In genomic region chr11:118629761-118630661, GRCh38 we compare ENCODE assay signal across 22 cellular contexts. TPM values are rescaled to one million over a fixed set of nuclear protein-coding genes. Genes with fewer than 3 reads are reported as not detected.
DNase-seq lines count a peak whose midpoint lies in the region; TF ChIP-seq lines count a peak whose summit lies in the region.
"Had no signal": no experiment of that assay in that cellular context is flagged by ENCODE, and none has a peak within 500 bp of the region (broad histone marks: within the 10 kb centered on the region; RNA-seq: fewer than 3 reads in every experiment).

No MANE protein-coding gene starts in this region.

- intact Hi-C loops in breast epithelium (cut with DNase I; ENCODE audit: low total_unique reads) (no loop called here), MCF 10A (cut with micrococcal nuclease) (no loop called here), dorsolateral prefrontal cortex (cut with DNase I) (no loop called here), transverse colon (cut with DNase I; ENCODE audit: low total_unique reads) (no loop called here)

- no peaks in the 10 kb centered on the region for H3K9me3 Mint-ChIP-seq in MCF 10A (ENCODE audit: unreplicated experiment)
- H3K9me3 Mint-ChIP-seq: activated naive CD8-positive, alpha-beta T cell treated with anti-CD3 and anti-CD28 coated beads, Interleukin-2, amount 10 ng/mL, durations not matched to agents 7 days and 5 days; activated T-cell treated with anti-CD3 and anti-CD28 coated beads, Interleukin-2, amount 50 U/mL, for 4 hours; central memory CD8-positive, alpha-beta T cell had no signal

- no peaks in the 10 kb centered on the region for H3K36me3 ChIP-seq in breast epithelium
- H3K36me3 ChIP-seq in mucosa of stomach (ENCODE audit: control insufficient read depth, insufficient read depth, low read length) = peaks cover 11% of the 10 kb centered on the region
- H3K36me3 ChIP-seq in transverse colon = no peaks in the 10 kb centered on the region
- H3K36me3 ChIP-seq: neutrophil had no signal

- TF ChIP-seq EP300 in transverse colon (IDR thresholded peaks at IDR 0.05; ENCODE audit: low read depth) = no peak

- CTCF ChIA-PET in MCF 10A (lab: Yijun Ruan, JAX) = interaction anchor here (1.2 to 1.7 kb wide), 4 partner anchors 9 to 60 kb away, joined by 3 to 6 read pairs (median 4); no protein-coding TSS in a partner anchor

- H3K9ac ChIP-seq in mucosa of stomach (ENCODE audit: low read length) = peak overlapping the region; percentile 59

- DNase-seq in breast epithelium (ENCODE audit: low spot score in 2 of 2) (no peak), MCF 10A (ENCODE audit: unreplicated experiment) (no peak), dorsolateral prefrontal cortex (no peak), transverse colon (peak; percentile 77), NCI-H526 (lab: John Stamatoyannopoulos, UW) (no peak), NCI-H226 (no peak), caudate nucleus (lab: John Stamatoyannopoulos, UW) (no peak)
- DNase-seq: activated CD4-positive, alpha-beta T cell treated with anti-CD3 and anti-CD28 coated beads, Interleukin-2, amount 50 U/mL, for 48 hours; activated naive CD8-positive, alpha-beta T cell treated with anti-CD3 and anti-CD28 coated beads, Interleukin-2, amount 10 ng/mL, durations not matched to agents 7 days and 5 days; activated T-cell treated with anti-CD3 and anti-CD28 coated beads, Interleukin-2, amount 50 U/mL, for 4 hours; DND-41; Kasumi-1; NCI-H1436 treated with DMSO at 0.1 percent for 48 hours; PC-3 had no signal

- TF ChIP-seq CTCF in breast epithelium (IDR thresholded peaks at IDR 0.05) (no peak), MCF 10A (IDR thresholded peaks at IDR 0.05; ENCODE audit: unreplicated experiment) (no peak), dorsolateral prefrontal cortex (IDR thresholded peaks at IDR 0.05 in 54 of 56, conservative IDR thresholded peaks at IDR 0.05 in 2 of 56; ENCODE audit: low read depth in 1 of 56, partially characterized antibody in 56 of 56) (no peak), transverse colon (IDR thresholded peaks at IDR 0.05) (no peak)

- BruUV-seq in MCF 10A (replicated peaks; lab: Mats Ljungman, UMichigan) = no TSS peak

- H3K4me1 ChIP-seq in breast epithelium (peaks cover 3 to 11% of the 10 kb centered on the region in 2 donors), mucosa of stomach (ENCODE audit: control insufficient read depth, insufficient read depth, low read length) (peaks cover 54% of the 10 kb centered on the region), transverse colon (peaks cover 21 to 61% (median 53%) of the 10 kb centered on the region in 4 donors)

- no peak overlapping the region for H3K27ac Mint-ChIP-seq in MCF 10A (ENCODE audit: low read depth, unreplicated experiment)
- H3K27ac Mint-ChIP-seq: activated naive CD8-positive, alpha-beta T cell treated with anti-CD3 and anti-CD28 coated beads, Interleukin-2, amount 10 ng/mL, durations not matched to agents 7 days and 5 days had no signal

- in situ Hi-C loops in transverse colon (cut with MboI; ENCODE audit: low pct_ligation_motif_present in 1 of 4, low pct_unique_long_range_greater_than_20kb in 1 of 4, low sequenced_read_pairs in 3 of 4) = no loop called here

- H3K27ac ChIP-seq in breast epithelium (peak overlapping the region; percentile 14 to 30), dorsolateral prefrontal cortex (peak overlapping the region in 40 of 59 donors; percentile 2 to 94 (median 85)), transverse colon (peak overlapping the region; percentile 82 to 86 (median 84)), caudate nucleus (ENCODE audit: low read depth, low read length) (no peak overlapping the region)
- H3K27ac ChIP-seq: neutrophil had no signal

- POLR2A ChIA-PET in MCF 10A (lab: Yijun Ruan, JAX) = no interaction called here

- H3K4me3 ChIP-seq in breast epithelium (no peak overlapping the region), dorsolateral prefrontal cortex (no peak overlapping the region), mucosa of stomach (ENCODE audit: low read length) (peak overlapping the region; percentile 23), transverse colon (peak overlapping the region in 3 of 4 donors; percentile 29 to 52 (median 32))
- H3K4me3 ChIP-seq: skin epidermis, tibial nerve had no signal

- H3K4me3 Mint-ChIP-seq in MCF 10A (ENCODE audit: unreplicated experiment) = no peak overlapping the region
- H3K4me3 Mint-ChIP-seq: activated naive CD8-positive, alpha-beta T cell treated with anti-CD3 and anti-CD28 coated beads, Interleukin-2, amount 10 ng/mL, durations not matched to agents 7 days and 5 days; activated T-cell treated with anti-CD3 and anti-CD28 coated beads, Interleukin-2, amount 50 U/mL, for 4 hours; central memory CD8-positive, alpha-beta T cell had no signal

- no peak for TF ChIP-seq POLR2A in breast epithelium (IDR thresholded peaks at IDR 0.05)
- TF ChIP-seq POLR2A in transverse colon (IDR thresholded peaks at IDR 0.05) = no peak

- no peaks in the 10 kb centered on the region for H3K27me3 ChIP-seq in breast epithelium
- no peaks in the 10 kb centered on the region for H3K27me3 ChIP-seq in dorsolateral prefrontal cortex
- H3K27me3 ChIP-seq in mucosa of stomach (ENCODE audit: control insufficient read depth, insufficient read depth, low read length) = no peaks in the 10 kb centered on the region
- no peaks in the 10 kb centered on the region for H3K27me3 ChIP-seq in transverse colon
- H3K27me3 ChIP-seq: tibial nerve had no signal

- WGBS in transverse colon (ENCODE audit: low coverage in 1 of 2), 2 donors = 60 to 64% methylated on average over 1 to 6 of the region's 6 CpGs

- H3K27me3 Mint-ChIP-seq in MCF 10A (ENCODE audit: insufficient read depth, unreplicated experiment) = no peaks in the 10 kb centered on the region

- no peaks in the 10 kb centered on the region for H3K9me3 ChIP-seq in breast epithelium
- no peaks in the 10 kb centered on the region for H3K9me3 ChIP-seq in mucosa of stomach (ENCODE audit: control insufficient read depth, low read length)
- no peaks in the 10 kb centered on the region for H3K9me3 ChIP-seq in transverse colon
- H3K9me3 ChIP-seq: neutrophil, tibial nerve had no signal

- H3K36me3 Mint-ChIP-seq in MCF 10A (ENCODE audit: insufficient read depth, unreplicated experiment) = peaks cover 56% of the 10 kb centered on the region
- H3K36me3 Mint-ChIP-seq: activated naive CD8-positive, alpha-beta T cell treated with anti-CD3 and anti-CD28 coated beads, Interleukin-2, amount 10 ng/mL, durations not matched to agents 7 days and 5 days had no signal

- H3K4me1 Mint-ChIP-seq in MCF 10A (ENCODE audit: insufficient read depth, unreplicated experiment) = peaks cover 37% of the 10 kb centered on the region
- H3K4me1 Mint-ChIP-seq: central memory CD8-positive, alpha-beta T cell had no signal

RNA-seq across cellular contexts. Expression of gene PHLDB1, which starts 22.6 kb away (rescaled TPM):
- total RNA-seq in breast epithelium (100 to 1,000 TPM; 104 to 150 (median 109) TPM), MCF 10A (2022) (31.1 and 36.2 TPM in 2 replicates), dorsolateral prefrontal cortex (100 to 1,000 TPM in 117 of 120 experiments, 10 to 100 TPM in 3; 68.2 to 983 (median 256) TPM), transverse colon (100 to 1,000 TPM in 2 of 4 donors, 10 to 100 TPM in 2; 92.6 to 276 (median 161) TPM)

RNA-seq across cellular contexts. Expression of gene TREH, which starts 49.4 kb away (rescaled TPM):
- total RNA-seq in breast epithelium (not detected), MCF 10A (2022) (not detected in 2 replicates), dorsolateral prefrontal cortex (not detected), transverse colon (1 to 10 TPM in 2 of 4 donors, not detected in 2; 4.9 to 5.6 TPM)
- total RNA-seq: activated naive CD8-positive, alpha-beta T cell treated with anti-CD3 and anti-CD28 coated beads, Interleukin-2, amount 10 ng/mL, durations not matched to agents 7 days and 5 days; activated T-cell treated with anti-CD3 and anti-CD28 coated beads, Interleukin-2, amount 50 U/mL, for 4 hours; frontal cortex; lung microvascular endothelial cell; NCI-H460; PC-3; tibial nerve had no signal

RNA-seq across cellular contexts. Expression of gene ARCN1, which starts 57.8 kb away (rescaled TPM):
- total RNA-seq in breast epithelium = 10 to 100 TPM; 94.1 to 99.1 (median 98.6) TPM
- 157 and 164 TPM in 2 replicates for total RNA-seq in MCF 10A (2022)
- 100 to 1,000 TPM in 36 of 120 experiments, 10 to 100 TPM in 84; 67.9 to 122 (median 95.9) TPM for total RNA-seq in dorsolateral prefrontal cortex
- total RNA-seq in transverse colon = 10 to 100 TPM; 27.9 to 80.3 (median 61.0) TPM

Comparison
In these comparisons a context has a peak if more than half of its experiments do, and no peak if none do; other contexts are left out.
1. H3K4me3 ChIP-seq: peak in mucosa of stomach (single experiment) and transverse colon (3 of 4); none in breast epithelium (0 of 3) and dorsolateral prefrontal cortex (0 of 59).